ENCODE assay signal across 1 cellular context in genomic region chr14:73700325-73700724, GRCh38.
TF ChIP-seq lines count a peak whose summit lies in the region.

No MANE protein-coding gene starts in this region.

TF ChIP-seq in HepG2, 621 proteins besides CTCF, POLR2A, EP300 and RAD21:
- TF ChIP-seq MEIS1 (CRISPR knock-in tag; IDR thresholded peaks at IDR 0.05; ENCODE audit: borderline replicate concordance) (no peak), STAT5B (CRISPR knock-in tag; IDR thresholded peaks at IDR 0.05) (no peak), PREB (CRISPR knock-in tag; IDR thresholded peaks at IDR 0.05) (no peak), TGIF2 (CRISPR knock-in tag; IDR thresholded peaks at IDR 0.05) (no peak), SRF (IDR thresholded peaks at IDR 0.05; ENCODE audit: low read depth, low read length) (no peak), HNF1A (IDR thresholded peaks at IDR 0.05; ENCODE audit: low read depth) (peak; percentile 48), HNF1A (CRISPR knock-in tag; IDR thresholded peaks at IDR 0.05; ENCODE audit: borderline replicate concordance) (no peak), THAP8 (CRISPR knock-in tag; IDR thresholded peaks at IDR 0.05; ENCODE audit: borderline replicate concordance) (no peak)
